ENCODE assay signal across 24 cellular contexts in the genomic region with DNA sequence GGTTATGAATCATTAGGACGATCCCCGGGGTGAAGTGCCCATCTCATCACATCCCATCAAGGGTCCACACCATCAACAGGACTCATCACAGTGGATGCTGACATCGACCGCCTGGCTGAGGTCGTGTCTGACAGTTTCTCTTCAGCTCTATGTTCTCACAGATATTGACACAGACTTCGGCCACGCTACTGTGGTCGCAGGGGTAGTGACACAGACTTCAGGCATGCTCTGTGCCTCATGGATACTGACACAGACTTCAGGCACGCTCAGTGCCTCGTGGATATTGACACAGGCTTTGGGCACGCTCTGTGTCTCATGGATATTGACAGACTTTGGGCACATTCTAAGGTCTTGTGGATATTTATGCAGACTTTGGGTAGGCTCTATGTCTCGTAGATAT. TPM values are rescaled to one million over a fixed set of nuclear protein-coding genes. Genes with fewer than 3 reads are reported as not detected.
DNase-seq lines count a peak whose midpoint lies in the region; ATAC-seq and TF ChIP-seq lines count a peak whose summit lies in the region.
"Had no signal": no experiment of that assay in that cellular context is flagged by ENCODE, and none has a peak within 500 bp of the region (broad histone marks: within the 10 kb centered on the region; RNA-seq: fewer than 3 reads in every experiment).

No MANE protein-coding gene starts in this region.

- H2AFZ ChIP-seq in mesenchymal stem cell (ENCODE audit: low read depth, low read length), result no peak overlapping the region
- H2AFZ ChIP-seq: hepatocyte had no signal

- CTCF ChIA-PET in CD4-positive, alpha-beta T cell (lab: Charles Lee), result no interaction called here

- no peak overlapping the region for H3K4ac ChIP-seq in mesenchymal stem cell (ENCODE audit: low read depth in 1 of 2, low read length in 2 of 2)

- peaks cover 21% of the 10 kb centered on the region for H3F3A ChIP-seq in DOHH2 (ENCODE audit: control insufficient read depth, insufficient read depth)

- no peak overlapping the region for H4K8ac ChIP-seq in mesenchymal stem cell (ENCODE audit: low read length)

- no peak overlapping the region for H3K23ac ChIP-seq in mesenchymal stem cell (ENCODE audit: low read length in 2 of 2)

- H3K9me3 Mint-ChIP-seq in CD4-positive, alpha-beta T cell, result no peaks in the 10 kb centered on the region
- H3K9me3 Mint-ChIP-seq in activated T-helper 17 cell treated with anti-CD3 and anti-CD28 coated beads, Interleukin-2, amount 50 U/mL, for 72 hours, result no peaks in the 10 kb centered on the region
- H3K9me3 Mint-ChIP-seq: activated CD4-positive, alpha-beta T cell treated with anti-CD3 and anti-CD28 coated beads, Interleukin-2, amount 10 ng/mL, durations not matched to agents 24 days and 14 days had no signal

- H3K4me1 ChIP-seq in DOHH2 (ENCODE audit: control insufficient read depth, low read length) (peaks cover 94% of the 10 kb centered on the region), mesenchymal stem cell (ENCODE audit: control insufficient read depth, insufficient read depth, low read depth, low read length) (peaks cover 11% of the 10 kb centered on the region)
- H3K4me1 ChIP-seq: psoas muscle, testis had no signal

- no peak overlapping the region for H2BK5ac ChIP-seq in mesenchymal stem cell (ENCODE audit: low read depth, low read length, poor library complexity, severe bottlenecking)

- no peak overlapping the region for H3K27ac ChIP-seq in CD4-positive, alpha-beta T cell (ENCODE audit: low read depth, low read length)
- H3K27ac ChIP-seq in DOHH2 (ENCODE audit: low read depth, low read length) (peak overlapping the region; percentile 93), mesenchymal stem cell (ENCODE audit: low read length, poor library complexity, severe bottlenecking) (no peak overlapping the region)
- H3K27ac ChIP-seq: hepatocyte, psoas muscle, SK-N-MC, testis had no signal

- no peak overlapping the region for H3K18ac ChIP-seq in mesenchymal stem cell (ENCODE audit: low read depth in 1 of 2, low read length in 2 of 2)

- no peak overlapping the region for H3K4me3 ChIP-seq in DOHH2 (ENCODE audit: low read length)
- no peak overlapping the region for H3K4me3 ChIP-seq in mesenchymal stem cell (ENCODE audit: insufficient read depth in 1 of 2, low read depth in 1 of 2, low read length in 2 of 2)
- H3K4me3 ChIP-seq: hepatocyte, psoas muscle, SK-N-MC, smooth muscle cell, testis had no signal

- H4K20me1 ChIP-seq in DOHH2 (ENCODE audit: control insufficient read depth, insufficient read depth, low read depth, low read length), result no peaks in the 10 kb centered on the region

- no peak overlapping the region for H4K91ac ChIP-seq in mesenchymal stem cell (ENCODE audit: low read length)

- H3K36me3 ChIP-seq in DOHH2 (ENCODE audit: control insufficient read depth, low read length), result peaks cover 86% of the 10 kb centered on the region
- H3K36me3 ChIP-seq in mesenchymal stem cell (ENCODE audit: control insufficient read depth in 1 of 2, insufficient read depth in 2 of 2, low read depth in 1 of 2, low read length in 2 of 2), result peaks cover 16 to 63% of the 10 kb centered on the region in 2 experiments

- peaks cover 13% of the 10 kb centered on the region for H3K79me1 ChIP-seq in mesenchymal stem cell (replicated peaks; ENCODE audit: low read length, poor library complexity, severe bottlenecking)

- no peak for TF ChIP-seq CTCF in CD4-positive, alpha-beta T cell (IDR thresholded peaks at IDR 0.05)
- TF ChIP-seq CTCF in DOHH2 (IDR thresholded peaks at IDR 0.05; ENCODE audit: low read depth, low read length, poor library complexity, severe bottlenecking), result no peak

- peaks cover 38% of the 10 kb centered on the region for H3K4me1 Mint-ChIP-seq in CD4-positive, alpha-beta T cell (ENCODE audit: low read depth)
- H3K4me1 Mint-ChIP-seq in activated T-helper 17 cell treated with anti-CD3 and anti-CD28 coated beads, Interleukin-2, amount 50 U/mL, for 72 hours, result peaks cover 4% of the 10 kb centered on the region

- no peak overlapping the region for H3K9ac ChIP-seq in mesenchymal stem cell (ENCODE audit: low read length)

- peaks cover 66% of the 10 kb centered on the region for H3K36me3 Mint-ChIP-seq in CD4-positive, alpha-beta T cell (ENCODE audit: low read depth)
- H3K36me3 Mint-ChIP-seq in activated T-helper 17 cell treated with anti-CD3 and anti-CD28 coated beads, Interleukin-2, amount 50 U/mL, for 72 hours (ENCODE audit: low read depth), result peaks cover 58% of the 10 kb centered on the region

- no peak overlapping the region for H2BK15ac ChIP-seq in mesenchymal stem cell (ENCODE audit: low read depth, poor library complexity, severe bottlenecking)

- H3K14ac ChIP-seq in mesenchymal stem cell (ENCODE audit: low read length in 2 of 2), result no peak overlapping the region

- ATAC-seq in CD4-positive, alpha-beta T cell (ENCODE audit: poor library complexity), result no peak
- no peak for ATAC-seq in activated T-helper 17 cell treated with anti-CD3 and anti-CD28 coated beads, Interleukin-2, amount 50 U/mL, for 72 hours (replicated peaks)
- no peak for ATAC-seq in GM21737 (IDR thresholded peaks at IDR 0.05; ENCODE audit: unreplicated experiment)
- ATAC-seq: Panc1, psoas muscle had no signal

- no peaks in the 10 kb centered on the region for H3K9me2 ChIP-seq in DOHH2 (replicated peaks; ENCODE audit: control insufficient read depth, low read length)

- no peak overlapping the region for H2BK120ac ChIP-seq in mesenchymal stem cell (ENCODE audit: low read depth, low read length)

- H2BK12ac ChIP-seq in mesenchymal stem cell (ENCODE audit: low read length in 2 of 2), result no peak overlapping the region

- no peak overlapping the region for H3K4me3 Mint-ChIP-seq in CD4-positive, alpha-beta T cell
- H3K4me3 Mint-ChIP-seq in activated T-helper 17 cell treated with anti-CD3 and anti-CD28 coated beads, Interleukin-2, amount 50 U/mL, for 72 hours, result no peak overlapping the region
- H3K4me3 Mint-ChIP-seq: activated CD4-positive, alpha-beta T cell treated with anti-CD3 and anti-CD28 coated beads, Interleukin-2, amount 10 ng/mL, durations not matched to agents 24 days and 14 days; B cell had no signal

- no peak for DNase-seq in CD4-positive, alpha-beta T cell
- DNase-seq in mesenchymal stem cell (peak; percentile 4), NOMO-1 treated with dmso at 0.1 percent for 144 hours (lab: John Stamatoyannopoulos, UW; ENCODE audit: unreplicated experiment) (no peak), NCI-H2196 treated with DMSO at 0.1 percent for 48 hours (lab: John Stamatoyannopoulos, UW; ENCODE audit: unreplicated experiment) (no peak), KG1 (lab: John Stamatoyannopoulos, UW) (no peak)
- DNase-seq: activated CD4-positive, alpha-beta T cell treated with anti-CD3 and anti-CD28 coated beads, Interleukin-2, amount 10 ng/mL, durations not matched to agents 24 days and 14 days; activated T-cell treated with anti-CD3 and anti-CD28 coated beads for 4 hours; cerebellar nuclear complex; kidney; mesendoderm; NCI-H146; NCI-H2227 treated with DMSO at 0.1 percent for 48 hours; NCI-H82; psoas muscle; stimulated activated CD4-positive, alpha-beta T cell treated with anti-CD3 and anti-CD28 coated beads, Interleukin-4, amount 100 ng/mL, for 24 hours; testis had no signal

- H3K4me2 ChIP-seq in DOHH2 (ENCODE audit: low read length) (no peak overlapping the region), mesenchymal stem cell (ENCODE audit: low read length, poor library complexity, severe bottlenecking) (no peak overlapping the region)
- H3K4me2 ChIP-seq: hepatocyte, smooth muscle cell had no signal

- H3K79me2 ChIP-seq in DOHH2 (ENCODE audit: control insufficient read depth, low read length), result peaks cover 67% of the 10 kb centered on the region
- H3K79me2 ChIP-seq: hepatocyte had no signal

- no peaks in the 10 kb centered on the region for H3K27me3 Mint-ChIP-seq in CD4-positive, alpha-beta T cell
- no peaks in the 10 kb centered on the region for H3K27me3 Mint-ChIP-seq in activated T-helper 17 cell treated with anti-CD3 and anti-CD28 coated beads, Interleukin-2, amount 50 U/mL, for 72 hours
- H3K27me3 Mint-ChIP-seq: activated CD4-positive, alpha-beta T cell treated with anti-CD3 and anti-CD28 coated beads, Interleukin-2, amount 10 ng/mL, durations not matched to agents 24 days and 14 days; B cell had no signal

- POLR2A ChIA-PET in CD4-positive, alpha-beta T cell (lab: Charles Lee), result no interaction called here

- H3K27me3 ChIP-seq in CD4-positive, alpha-beta T cell (ENCODE audit: control insufficient read depth, insufficient read depth, low read length), result no peaks in the 10 kb centered on the region
- H3K27me3 ChIP-seq in DOHH2 (ENCODE audit: control insufficient read depth, low read length) (no peaks in the 10 kb centered on the region), mesenchymal stem cell (ENCODE audit: control insufficient read depth in 1 of 2, insufficient read depth in 1 of 2, low read length in 2 of 2) (no peaks in the 10 kb centered on the region)
- H3K27me3 ChIP-seq: hepatocyte, testis had no signal

- intact Hi-C loops in CD4-positive, alpha-beta T cell (cut with DNase I, micrococcal nuclease), result no loop called here

- peak overlapping the region; percentile 85 for H3K27ac Mint-ChIP-seq in CD4-positive, alpha-beta T cell
- peak overlapping the region; percentile 53 for H3K27ac Mint-ChIP-seq in activated T-helper 17 cell treated with anti-CD3 and anti-CD28 coated beads, Interleukin-2, amount 50 U/mL, for 72 hours
- H3K27ac Mint-ChIP-seq: activated CD4-positive, alpha-beta T cell treated with anti-CD3 and anti-CD28 coated beads, Interleukin-2, amount 10 ng/mL, durations not matched to agents 24 days and 14 days; B cell had no signal

- no peaks in the 10 kb centered on the region for H3K9me3 ChIP-seq in CD4-positive, alpha-beta T cell (ENCODE audit: control insufficient read depth, low read length)
- H3K9me3 ChIP-seq in DOHH2 (ENCODE audit: control insufficient read depth, insufficient read depth, low read length) (no peaks in the 10 kb centered on the region), mesenchymal stem cell (ENCODE audit: control insufficient read depth, low read length) (no peaks in the 10 kb centered on the region)
- H3K9me3 ChIP-seq: psoas muscle, testis had no signal

- WGBS in mesenchymal stem cell, result 94% methylated on average over 12 of the region's 12 CpGs

- H2AK5ac ChIP-seq in mesenchymal stem cell (ENCODE audit: low read length, severe bottlenecking), result no peak overlapping the region

RNA-seq across cellular contexts. Expression of a gene that starts 50.1 kb away (rescaled TPM):
- 10 to 100 TPM; 41.4 to 43.0 TPM for total RNA-seq in CD4-positive, alpha-beta T cell
- total RNA-seq in activated T-helper 17 cell treated with anti-CD3 and anti-CD28 coated beads, Interleukin-2, amount 50 U/mL, for 72 hours, result 100 to 1,000 TPM in 1 of 2 donors, 10 to 100 TPM in 1; 57.8 to 110 TPM
- polyA plus RNA-seq in mesenchymal stem cell (2013, experiment 1 of 2), result 9.4 TPM
- polyA plus RNA-seq in mesenchymal stem cell (2013, experiment 2 of 2), result 8.5 TPM
